Comparison of ENCODE assay signal across 21 cellular contexts in genomic region chr6:108407952-108408351, GRCh38.
DNase-seq lines count a peak whose midpoint lies in the region; ATAC-seq and TF ChIP-seq lines count a peak whose summit lies in the region.
"Had no signal": no experiment of that assay in that cellular context is flagged by ENCODE, and none has a peak within 500 bp of the region (broad histone marks: within the 10 kb centered on the region; RNA-seq: fewer than 3 reads in every experiment).

No MANE protein-coding gene starts in this region.

- no peaks in the 10 kb centered on the region for H3K79me2 ChIP-seq in SK-N-SH (ENCODE audit: insufficient read depth)

- no peaks in the 10 kb centered on the region for H4K20me1 ChIP-seq in SK-N-SH (ENCODE audit: insufficient read depth)
- H4K20me1 ChIP-seq: BLaER1 treated with 17β-estradiol and CSF1 and Interleukin-3, amounts not matched to agents 10 nM and 100 nM had no signal

- CTCF ChIA-PET in activated CD4-positive, alpha-beta memory T cell treated with anti-CD3 and anti-CD28 coated beads, Interleukin-2, amount 10 ng/mL, durations not matched to agents 7 days and 5 days (lab: Charles Lee) = no interaction called here
- CTCF ChIA-PET in SK-N-SH (lab: Yijun Ruan, JAX) = interaction anchor here (0.9 to 1.1 kb wide), 2 partner anchors 13 to 15 kb away, joined by 3 read pairs; no protein-coding TSS in a partner anchor

- H3K9me3 ChIP-seq in SK-N-SH = no peaks in the 10 kb centered on the region
- H3K9me3 ChIP-seq: SJSA1 had no signal

- peaks cover 10 to 13% of the 10 kb centered on the region in 2 donors for H3K4me1 Mint-ChIP-seq in immature natural killer cell
- H3K4me1 Mint-ChIP-seq in nephron = peaks cover 20% of the 10 kb centered on the region
- no peaks in the 10 kb centered on the region for H3K4me1 Mint-ChIP-seq in activated CD4-positive, alpha-beta memory T cell treated with anti-CD3 and anti-CD28 coated beads, Interleukin-2, amount 10 ng/mL, durations not matched to agents 7 days and 5 days
- H3K4me1 Mint-ChIP-seq: IgD-negative memory B cell had no signal

- TF ChIP-seq CTCF in nephron (IDR thresholded peaks at IDR 0.05; ENCODE audit: unreplicated experiment in 3 of 3) (no peak), SK-N-SH (IDR thresholded peaks at IDR 0.05) (no peak)

- no peak overlapping the region for H3K4me3 ChIP-seq in SK-N-SH (ENCODE audit: low read depth in 2 of 2, low read length in 1 of 2)
- H3K4me3 ChIP-seq: A549; BLaER1 treated with 17β-estradiol and CSF1 and Interleukin-3, amounts not matched to agents 10 nM and 100 nM; HAP-1; PC-9; SJSA1 had no signal

- no peaks in the 10 kb centered on the region for H3K27me3 ChIP-seq in SK-N-SH (ENCODE audit: insufficient read depth)
- H3K27me3 ChIP-seq: BLaER1 treated with 17β-estradiol and CSF1 and Interleukin-3, amounts not matched to agents 10 nM and 100 nM; SJSA1 had no signal

- no peak overlapping the region for H3K4me2 ChIP-seq in SK-N-SH
- H3K4me2 ChIP-seq: A549; BLaER1 treated with 17β-estradiol and CSF1 and Interleukin-3, amounts not matched to agents 10 nM and 100 nM; KMS-11; PC-9 had no signal

- no peak overlapping the region for H2AFZ ChIP-seq in SK-N-SH (ENCODE audit: low read depth)
- H2AFZ ChIP-seq: PC-9 had no signal

- peaks cover 2 to 9% (median 5%) of the 10 kb centered on the region in 6 donors for H3K9me3 Mint-ChIP-seq in immature natural killer cell
- peaks cover 41% of the 10 kb centered on the region for H3K9me3 Mint-ChIP-seq in nephron
- peaks cover 12% of the 10 kb centered on the region for H3K9me3 Mint-ChIP-seq in activated CD4-positive, alpha-beta memory T cell treated with anti-CD3 and anti-CD28 coated beads, Interleukin-2, amount 10 ng/mL, durations not matched to agents 7 days and 5 days

- H3K27ac Mint-ChIP-seq in immature natural killer cell (peak overlapping the region in 3 of 6 donors; percentile 2 to 19 (median 11)), nephron (peak overlapping the region; percentile 94 to 97 (median 97))
- no peak overlapping the region for H3K27ac Mint-ChIP-seq in activated CD4-positive, alpha-beta memory T cell treated with anti-CD3 and anti-CD28 coated beads, Interleukin-2, amount 10 ng/mL, durations not matched to agents 7 days and 5 days
- H3K27ac Mint-ChIP-seq: CD4-positive, alpha-beta T cell; HFFc6; IgD-negative memory B cell had no signal

- TF ChIP-seq EP300 in SK-N-SH (IDR thresholded peaks at IDR 0.05; ENCODE audit: borderline replicate concordance in 1 of 2, low read depth in 1 of 2, low read length in 1 of 2) = no peak

- DNase-seq in DMS 273 (lab: John Stamatoyannopoulos, UW; ENCODE audit: unreplicated experiment) = peak; percentile 35
- peak; percentile 3 for DNase-seq in NCI-H2171 (lab: John Stamatoyannopoulos, UW)
- DNase-seq in immature natural killer cell = peak; percentile 0 to 3 (median 1)
- DNase-seq in activated CD4-positive, alpha-beta memory T cell treated with anti-CD3 and anti-CD28 coated beads, Interleukin-2, amount 10 ng/mL, durations not matched to agents 7 days and 5 days = no peak
- no peak for DNase-seq in SK-N-SH
- DNase-seq: CD4-positive, alpha-beta T cell; GOT3; HFFc6; MM.1S; NCI-H2029; NCI-H2227 treated with DMSO at 0.1 percent for 48 hours; NCI-H526 treated with DMSO at 0.1 percent for 48 hours; PC-9 had no signal

- H3K4me3 Mint-ChIP-seq in immature natural killer cell (peak overlapping the region in 2 of 5 donors; percentile 19 to 24), nephron (no peak overlapping the region)
- H3K4me3 Mint-ChIP-seq in activated CD4-positive, alpha-beta memory T cell treated with anti-CD3 and anti-CD28 coated beads, Interleukin-2, amount 10 ng/mL, durations not matched to agents 7 days and 5 days = no peak overlapping the region
- H3K4me3 Mint-ChIP-seq: CD4-positive, alpha-beta T cell; HFFc6; IgD-negative memory B cell had no signal

- no peak overlapping the region for H3K9ac ChIP-seq in SK-N-SH
- H3K9ac ChIP-seq: BLaER1 treated with 17β-estradiol and CSF1 and Interleukin-3, amounts not matched to agents 10 nM and 100 nM; KMS-11 had no signal

- no peaks in the 10 kb centered on the region for H3F3A ChIP-seq in SK-N-SH (replicated peaks; ENCODE audit: insufficient read depth)

- no peak overlapping the region for H3K27ac ChIP-seq in SK-N-SH (ENCODE audit: low read depth in 2 of 2, low read length in 1 of 2)
- H3K27ac ChIP-seq: A549; BLaER1 treated with 17β-estradiol and CSF1 and Interleukin-3, amounts not matched to agents 10 nM and 100 nM; KMS-11; PC-9; SJSA1 had no signal

- POLR2A ChIA-PET in activated CD4-positive, alpha-beta memory T cell treated with anti-CD3 and anti-CD28 coated beads, Interleukin-2, amount 10 ng/mL, durations not matched to agents 7 days and 5 days (lab: Charles Lee) = interaction anchor here (0.7 kb wide), 1 partner anchor 50 kb away, joined by 3 read pairs; no protein-coding TSS in a partner anchor
- POLR2A ChIA-PET in SK-N-SH (lab: Yijun Ruan, JAX) = no interaction called here

- H3K36me3 Mint-ChIP-seq in immature natural killer cell = peaks cover 15 to 30% (median 18%) of the 10 kb centered on the region in 3 donors
- peaks cover 47% of the 10 kb centered on the region for H3K36me3 Mint-ChIP-seq in nephron (ENCODE audit: low read depth)
- H3K36me3 Mint-ChIP-seq in activated CD4-positive, alpha-beta memory T cell treated with anti-CD3 and anti-CD28 coated beads, Interleukin-2, amount 10 ng/mL, durations not matched to agents 7 days and 5 days (ENCODE audit: low read depth) = peaks cover 3% of the 10 kb centered on the region

- 88% methylated on average over 2 of the region's 2 CpGs for WGBS in SK-N-SH (ENCODE audit: low lambda C conversion rate)

- H3K9me2 ChIP-seq in SK-N-SH = no peaks in the 10 kb centered on the region

- no peaks in the 10 kb centered on the region for H3K4me1 ChIP-seq in SK-N-SH (ENCODE audit: control insufficient read depth in 1 of 2, insufficient read depth in 2 of 2, low read depth in 1 of 2, low read length in 1 of 2)
- H3K4me1 ChIP-seq: A549, HAP-1, SJSA1 had no signal

- no peaks in the 10 kb centered on the region for H3K36me3 ChIP-seq in SK-N-SH (replicated peaks in 1 of 2; ENCODE audit: control insufficient read depth in 1 of 2, insufficient read depth in 2 of 2, low read length in 1 of 2)
- H3K36me3 ChIP-seq: HAP-1, SJSA1 had no signal

- no peak for TF ChIP-seq RAD21 in SK-N-SH (IDR thresholded peaks at IDR 0.05; ENCODE audit: low read length)

- ATAC-seq in GM18498 (IDR thresholded peaks at IDR 0.05; ENCODE audit: unreplicated experiment) = no peak
- ATAC-seq: A549 had no signal

- peaks cover 0 to 2% (median 1%) of the 10 kb centered on the region in 3 donors for H3K27me3 Mint-ChIP-seq in immature natural killer cell (ENCODE audit: low read depth in 3 of 3)
- H3K27me3 Mint-ChIP-seq in nephron (ENCODE audit: low read depth) = no peaks in the 10 kb centered on the region
- H3K27me3 Mint-ChIP-seq in activated CD4-positive, alpha-beta memory T cell treated with anti-CD3 and anti-CD28 coated beads, Interleukin-2, amount 10 ng/mL, durations not matched to agents 7 days and 5 days = no peaks in the 10 kb centered on the region
- H3K27me3 Mint-ChIP-seq: CD4-positive, alpha-beta T cell; IgD-negative memory B cell had no signal

TF ChIP-seq in SK-N-SH, 30 proteins besides CTCF, POLR2A, EP300 and RAD21 (continues in another document):
- TF ChIP-seq JUND (IDR thresholded peaks at IDR 0.05) (no peak), TCF12 (IDR thresholded peaks at IDR 0.05) (no peak), MEF2A (IDR thresholded peaks at IDR 0.05; ENCODE audit: borderline replicate concordance, low read depth) (no peak), SIN3A (IDR thresholded peaks at IDR 0.05; ENCODE audit: borderline replicate concordance, low read depth, low read length) (no peak), MXI1 (IDR thresholded peaks at IDR 0.05; ENCODE audit: low read depth, low read length) (no peak), RFX5 (IDR thresholded peaks at IDR 0.05; ENCODE audit: low read length) (no peak), RCOR1 (IDR thresholded peaks at IDR 0.05; ENCODE audit: low read length) (no peak), TAF1 (IDR thresholded peaks at IDR 0.05; ENCODE audit: borderline replicate concordance, low read depth, low read length) (no peak), POLR2AphosphoS5 (IDR thresholded peaks at IDR 0.05; ENCODE audit: low read depth, low read length) (no peak)
- TF ChIP-seq, protein P1, sequence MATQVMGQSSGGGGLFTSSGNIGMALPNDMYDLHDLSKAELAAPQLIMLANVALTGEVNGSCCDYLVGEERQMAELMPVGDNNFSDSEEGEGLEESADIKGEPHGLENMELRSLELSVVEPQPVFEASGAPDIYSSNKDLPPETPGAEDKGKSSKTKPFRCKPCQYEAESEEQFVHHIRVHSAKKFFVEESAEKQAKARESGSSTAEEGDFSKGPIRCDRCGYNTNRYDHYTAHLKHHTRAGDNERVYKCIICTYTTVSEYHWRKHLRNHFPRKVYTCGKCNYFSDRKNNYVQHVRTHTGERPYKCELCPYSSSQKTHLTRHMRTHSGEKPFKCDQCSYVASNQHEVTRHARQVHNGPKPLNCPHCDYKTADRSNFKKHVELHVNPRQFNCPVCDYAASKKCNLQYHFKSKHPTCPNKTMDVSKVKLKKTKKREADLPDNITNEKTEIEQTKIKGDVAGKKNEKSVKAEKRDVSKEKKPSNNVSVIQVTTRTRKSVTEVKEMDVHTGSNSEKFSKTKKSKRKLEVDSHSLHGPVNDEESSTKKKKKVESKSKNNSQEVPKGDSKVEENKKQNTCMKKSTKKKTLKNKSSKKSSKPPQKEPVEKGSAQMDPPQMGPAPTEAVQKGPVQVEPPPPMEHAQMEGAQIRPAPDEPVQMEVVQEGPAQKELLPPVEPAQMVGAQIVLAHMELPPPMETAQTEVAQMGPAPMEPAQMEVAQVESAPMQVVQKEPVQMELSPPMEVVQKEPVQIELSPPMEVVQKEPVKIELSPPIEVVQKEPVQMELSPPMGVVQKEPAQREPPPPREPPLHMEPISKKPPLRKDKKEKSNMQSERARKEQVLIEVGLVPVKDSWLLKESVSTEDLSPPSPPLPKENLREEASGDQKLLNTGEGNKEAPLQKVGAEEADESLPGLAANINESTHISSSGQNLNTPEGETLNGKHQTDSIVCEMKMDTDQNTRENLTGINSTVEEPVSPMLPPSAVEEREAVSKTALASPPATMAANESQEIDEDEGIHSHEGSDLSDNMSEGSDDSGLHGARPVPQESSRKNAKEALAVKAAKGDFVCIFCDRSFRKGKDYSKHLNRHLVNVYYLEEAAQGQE (IDR thresholded peaks at IDR 0.05; ENCODE audit: low read depth, low read length) = no peak

Comparison
In these comparisons a context has a peak if more than half of its experiments do, and no peak if none do; other contexts are left out.
1. DNase-seq: peak in DMS 273 (single experiment), NCI-H2171 (single experiment) and immature natural killer cell (3 of 3); none in activated CD4-positive, alpha-beta memory T cell treated with anti-CD3 and anti-CD28 coated beads, Interleukin-2, amount 10 ng/mL, durations not matched to agents 7 days and 5 days (single experiment) and SK-N-SH (single experiment).